ENCODE assay signal across 1 cellular context in the genomic region with DNA sequence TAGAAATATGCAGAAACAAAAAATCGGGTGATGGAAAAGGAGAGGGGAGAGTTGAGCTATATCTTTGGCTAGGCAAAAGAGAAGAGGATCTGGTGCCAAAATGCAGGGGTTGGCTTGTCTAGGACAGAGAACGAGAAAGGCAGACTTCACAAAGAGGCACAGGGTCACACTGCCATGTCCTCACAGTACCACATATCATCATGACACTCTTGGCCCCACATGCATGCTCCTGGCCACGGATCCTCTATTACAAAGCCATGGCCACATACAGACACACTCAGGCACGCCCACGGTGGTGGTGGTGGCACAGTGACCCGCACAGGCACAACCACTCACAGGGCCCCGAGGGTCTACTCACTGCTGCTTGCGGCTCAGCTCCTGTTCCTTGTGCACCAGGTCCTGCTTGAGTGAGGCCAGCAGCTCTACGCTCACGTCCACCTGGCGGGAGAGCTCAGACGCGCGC.
TF ChIP-seq lines count a peak whose summit lies in the region.

No MANE protein-coding gene starts in this region.

TF ChIP-seq in HEK293, 187 proteins besides CTCF, POLR2A, EP300 and RAD21:
- no peak for TF ChIP-seq ZNF132 (tag by site-specific recombination; IDR thresholded peaks at IDR 0.05; ENCODE audit: borderline replicate concordance)
- no peak for TF ChIP-seq ZNF600 (tag by site-specific recombination; IDR thresholded peaks at IDR 0.05)
- TF ChIP-seq ZFHX2 (tag by site-specific recombination; conservative IDR thresholded peaks at IDR 0.05) = no peak; the same call in 1 of the 2 replicates
- no peak for TF ChIP-seq SCRT2 (tag by site-specific recombination; IDR thresholded peaks at IDR 0.05)
- TF ChIP-seq, protein P1, sequence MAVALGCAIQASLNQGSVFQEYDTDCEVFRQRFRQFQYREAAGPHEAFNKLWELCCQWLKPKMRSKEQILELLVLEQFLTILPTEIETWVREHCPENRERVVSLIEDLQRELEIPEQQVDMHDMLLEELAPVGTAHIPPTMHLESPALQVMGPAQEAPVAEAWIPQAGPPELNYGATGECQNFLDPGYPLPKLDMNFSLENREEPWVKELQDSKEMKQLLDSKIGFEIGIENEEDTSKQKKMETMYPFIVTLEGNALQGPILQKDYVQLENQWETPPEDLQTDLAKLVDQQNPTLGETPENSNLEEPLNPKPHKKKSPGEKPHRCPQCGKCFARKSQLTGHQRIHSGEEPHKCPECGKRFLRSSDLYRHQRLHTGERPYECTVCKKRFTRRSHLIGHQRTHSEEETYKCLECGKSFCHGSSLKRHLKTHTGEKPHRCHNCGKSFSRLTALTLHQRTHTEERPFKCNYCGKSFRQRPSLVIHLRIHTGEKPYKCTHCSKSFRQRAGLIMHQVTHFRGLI (tag by site-specific recombination; IDR thresholded peaks at IDR 0.05) = no peak
- TF ChIP-seq ZNF121 (tag by site-specific recombination; IDR thresholded peaks at IDR 0.05) = peak; percentile 66; the same call in 1 of the 2 replicates
- TF ChIP-seq KLF10 (tag by site-specific recombination; IDR thresholded peaks at IDR 0.05) = no peak
- TF ChIP-seq ZBTB20 (tag by site-specific recombination; IDR thresholded peaks at IDR 0.05) = no peak
- no peak for TF ChIP-seq ZNF560 (tag by site-specific recombination; IDR thresholded peaks at IDR 0.05; ENCODE audit: borderline replicate concordance)
- no peak for TF ChIP-seq ZNF555 (tag by site-specific recombination; conservative IDR thresholded peaks at IDR 0.05)
- no peak for TF ChIP-seq GLIS2 (tag by site-specific recombination; IDR thresholded peaks at IDR 0.05)
- TF ChIP-seq KLF16 (tag by site-specific recombination; IDR thresholded peaks at IDR 0.05) = 0 out of 2 replicates have a peak, but pooled peaks have one; percentile 9
- TF ChIP-seq MZF1 (tag by site-specific recombination; IDR thresholded peaks at IDR 0.05; ENCODE audit: borderline replicate concordance) = no peak
- no peak for TF ChIP-seq ZNF561 (tag by site-specific recombination; IDR thresholded peaks at IDR 0.05; ENCODE audit: borderline replicate concordance)
- no peak for TF ChIP-seq ZBTB7A (tag by site-specific recombination; IDR thresholded peaks at IDR 0.05; ENCODE audit: low read depth)
- no peak for TF ChIP-seq ZNF837 (tag by site-specific recombination; IDR thresholded peaks at IDR 0.05)
- no peak for TF ChIP-seq IKZF3 (tag by site-specific recombination; IDR thresholded peaks at IDR 0.05)
